8 cellular contexts compared by ENCODE assay signal in the genomic region with DNA sequence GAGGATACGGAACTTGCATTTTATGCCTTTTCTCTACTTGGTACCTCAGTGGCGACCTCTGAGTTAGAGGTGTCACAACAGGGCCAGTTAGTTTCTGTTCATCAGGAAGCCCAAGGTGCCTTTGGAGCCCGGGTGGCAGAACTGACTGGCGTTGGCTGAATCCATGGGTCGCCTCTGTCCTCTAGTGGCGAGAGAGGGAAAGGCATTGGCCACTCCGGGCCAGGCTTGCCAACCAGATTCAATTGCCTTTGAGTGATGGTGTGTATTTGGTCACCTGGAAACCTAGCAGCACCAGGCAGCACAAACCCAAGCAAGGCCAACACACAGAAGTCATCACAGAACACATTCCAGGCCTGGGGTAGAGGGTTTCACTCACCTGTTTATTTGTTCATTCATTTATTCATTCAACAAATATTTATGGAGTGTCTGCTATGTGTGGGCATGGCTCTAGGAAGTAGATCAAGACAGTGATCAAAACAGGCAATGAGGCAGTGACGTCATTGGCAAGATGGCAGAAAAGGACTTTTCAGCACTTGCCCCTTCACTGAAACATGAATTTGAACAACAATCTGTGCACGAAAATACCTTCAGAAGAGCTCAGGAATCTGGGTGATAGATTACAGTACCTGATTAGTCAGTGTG. TPM values are rescaled to one million over a fixed set of nuclear protein-coding genes. Genes with fewer than 3 reads are reported as not detected.
DNase-seq lines count a peak whose midpoint lies in the region; ATAC-seq, FAIRE-seq and TF ChIP-seq lines count a peak whose summit lies in the region.

No MANE protein-coding gene starts in this region.

- H3K36me3 Mint-ChIP-seq in activated naive CD4-positive, alpha-beta T cell treated with anti-CD3 and anti-CD28 coated beads for 36 hours (ENCODE audit: low read depth) = no peaks in the 10 kb centered on the region
- H3K36me3 Mint-ChIP-seq in astrocyte (ENCODE audit: low read depth, unreplicated experiment) = no peaks in the 10 kb centered on the region

- H3K27me3 Mint-ChIP-seq in activated naive CD4-positive, alpha-beta T cell treated with anti-CD3 and anti-CD28 coated beads for 36 hours (ENCODE audit: low read depth) = peaks cover 8% of the 10 kb centered on the region
- H3K27me3 Mint-ChIP-seq in astrocyte (ENCODE audit: low read depth, unreplicated experiment) = peaks cover 34% of the 10 kb centered on the region

- no peaks in the 10 kb centered on the region for H3K4me1 Mint-ChIP-seq in activated naive CD4-positive, alpha-beta T cell treated with anti-CD3 and anti-CD28 coated beads for 36 hours (ENCODE audit: low read depth)
- peaks cover 2% of the 10 kb centered on the region for H3K4me1 Mint-ChIP-seq in astrocyte (ENCODE audit: low read depth, unreplicated experiment)

- WGBS in sigmoid colon, 2 donors = 21 to 26% methylated on average over 9 of the region's 9 CpGs

- in situ Hi-C loops in KBM-7 (cut with MboI; ENCODE audit: low pct_unique_long_range_greater_than_20kb, low sequenced_read_pairs) = loop anchor here (25.0 kb wide), 1 partner anchor 691 kb away; a partner anchor contains a TSS

- intact Hi-C loops in activated naive CD4-positive, alpha-beta T cell treated with anti-CD3 and anti-CD28 coated beads for 36 hours (cut with micrococcal nuclease) = loop anchor here (1.0 kb wide), 1 partner anchor 148 kb away; no protein-coding TSS in a partner anchor
- intact Hi-C loops in sigmoid colon (cut with DNase I) = loop anchor here (1.0 kb wide), 1 partner anchor 148 kb away; no protein-coding TSS in a partner anchor

- H2AFZ ChIP-seq in OCI-LY3 (ENCODE audit: low read depth, low read length) (no peak overlapping the region; the same call in 1 of the 2 replicates), astrocyte (ENCODE audit: low read depth, low read length) (no peak overlapping the region)

- H3K27me3 ChIP-seq in OCI-LY3 (ENCODE audit: low read depth, low read length) = peaks cover 16% of the 10 kb centered on the region
- H3K27me3 ChIP-seq in astrocyte (ENCODE audit: insufficient read depth, low read length) = no peaks in the 10 kb centered on the region
- no peaks in the 10 kb centered on the region for H3K27me3 ChIP-seq in sigmoid colon

- H3K4me3 ChIP-seq in OCI-LY3 (ENCODE audit: low read length) (no peak overlapping the region), astrocyte (ENCODE audit: insufficient read depth, low read depth, low read length) (no peak overlapping the region), sigmoid colon (no peak overlapping the region)

- H3K36me3 ChIP-seq in OCI-LY3 (replicated peaks; ENCODE audit: low read depth, low read length) (no peaks in the 10 kb centered on the region), astrocyte (ENCODE audit: insufficient read depth, low read length) (no peaks in the 10 kb centered on the region), sigmoid colon (no peaks in the 10 kb centered on the region)

- TF ChIP-seq CTCF in OCI-LY3 (IDR thresholded peaks at IDR 0.05; ENCODE audit: low read depth, low read length) = peak; percentile 91
- peak; percentile 98 for TF ChIP-seq CTCF in astrocyte (IDR thresholded peaks at IDR 0.05; ENCODE audit: insufficient read depth, low read depth, low read length)
- peak; percentile 85 to 99 (median 92) for TF ChIP-seq CTCF in sigmoid colon (IDR thresholded peaks at IDR 0.05)

- no peak overlapping the region for H3K27ac ChIP-seq in OCI-LY3 (ENCODE audit: low read length)
- H3K27ac ChIP-seq in astrocyte (ENCODE audit: low read depth, low read length) = no peak overlapping the region
- no peak overlapping the region for H3K27ac ChIP-seq in sigmoid colon

- TF ChIP-seq POLR2A in sigmoid colon (IDR thresholded peaks at IDR 0.05) = no peak

- H3K27ac Mint-ChIP-seq in activated naive CD4-positive, alpha-beta T cell treated with anti-CD3 and anti-CD28 coated beads for 36 hours = no peak overlapping the region
- H3K27ac Mint-ChIP-seq in astrocyte (ENCODE audit: unreplicated experiment) = no peak overlapping the region

- peaks cover 2% of the 10 kb centered on the region; the same call in 1 of the 2 replicates for H3K4me1 ChIP-seq in OCI-LY3 (ENCODE audit: low read length)
- H3K4me1 ChIP-seq in astrocyte (ENCODE audit: insufficient read depth, low read length) = peaks cover 4% of the 10 kb centered on the region
- H3K4me1 ChIP-seq in sigmoid colon = peaks cover 0 to 11% (median 4%) of the 10 kb centered on the region in 4 donors

- H3K4me3 Mint-ChIP-seq in activated naive CD4-positive, alpha-beta T cell treated with anti-CD3 and anti-CD28 coated beads for 36 hours = no peak overlapping the region
- no peak overlapping the region for H3K4me3 Mint-ChIP-seq in astrocyte (ENCODE audit: unreplicated experiment)

- H3K9me3 Mint-ChIP-seq in activated naive CD4-positive, alpha-beta T cell treated with anti-CD3 and anti-CD28 coated beads for 36 hours = no peaks in the 10 kb centered on the region
- H3K9me3 Mint-ChIP-seq in astrocyte (ENCODE audit: unreplicated experiment) = no peaks in the 10 kb centered on the region

- H4K20me1 ChIP-seq in OCI-LY3 (ENCODE audit: insufficient read depth, low read length) (no peaks in the 10 kb centered on the region), astrocyte (ENCODE audit: insufficient read depth, low read length) (no peaks in the 10 kb centered on the region)

- no peaks in the 10 kb centered on the region for H3K79me2 ChIP-seq in OCI-LY3 (ENCODE audit: low read length)
- no peaks in the 10 kb centered on the region for H3K79me2 ChIP-seq in astrocyte (ENCODE audit: insufficient read depth, low read length)

- CTCF ChIA-PET in activated naive CD4-positive, alpha-beta T cell treated with anti-CD3 and anti-CD28 coated beads for 36 hours (lab: Charles Lee) = interaction anchor here (0.6 to 1.5 kb wide), 5 partner anchors 30 to 148 kb away, joined by 3 to 5 read pairs (median 3); no protein-coding TSS in a partner anchor

- peak; percentile 66 for DNase-seq in activated naive CD4-positive, alpha-beta T cell treated with anti-CD3 and anti-CD28 coated beads for 36 hours
- no peak for DNase-seq in activated naive CD4-positive, alpha-beta T cell treated with anti-CD3 and anti-CD28 coated beads, Interleukin-2, amount 50 U/mL, for 16 hours
- DNase-seq in KBM-7 (peak; percentile 52), astrocyte (ENCODE audit: low read depth) (peak; percentile 12), hepatic stellate cell (ENCODE audit: low spot score) (peak; percentile 75), sigmoid colon (peak; percentile 82)

- no peak for ATAC-seq in GM21576 (IDR thresholded peaks at IDR 0.05; ENCODE audit: unreplicated experiment)

- H3K9ac ChIP-seq in OCI-LY3 (ENCODE audit: low read length) (no peak overlapping the region), astrocyte (ENCODE audit: low read length) (no peak overlapping the region)

- peak; percentile 13 for FAIRE-seq in astrocyte (lab: Jason Lieb, UNC)

- H3K4me2 ChIP-seq in OCI-LY3 (ENCODE audit: low read length) (peak overlapping the region; percentile 0; the same call in 1 of the 2 replicates), astrocyte (ENCODE audit: low read length) (no peak overlapping the region)

- H3K9me3 ChIP-seq in OCI-LY3 (ENCODE audit: insufficient read depth, low read length) (no peaks in the 10 kb centered on the region), astrocyte (ENCODE audit: insufficient read depth, low read depth, low read length) (no peaks in the 10 kb centered on the region), sigmoid colon (no peaks in the 10 kb centered on the region)

- TF ChIP-seq EP300 in sigmoid colon (IDR thresholded peaks at IDR 0.05) = no peak

RNA-seq across cellular contexts. Expression of a gene that starts 40.5 kb away (rescaled TPM):
- total RNA-seq in activated naive CD4-positive, alpha-beta T cell treated with anti-CD3 and anti-CD28 coated beads for 36 hours = not detected
- total RNA-seq in astrocyte = 0.10 TPM in 1 of 2 replicates, not detected in the other
- total RNA-seq in sigmoid colon = 10 to 100 TPM in 1 of 4 donors, 1 to 10 TPM in 3; 2.2 to 20.2 (median 5.8) TPM
- under 1 TPM in 2 of 3 donors, not detected in 1; 0.45 to 0.60 TPM for polyA plus RNA-seq in sigmoid colon
